9 cellular contexts compared by ENCODE assay signal in the genomic region with DNA sequence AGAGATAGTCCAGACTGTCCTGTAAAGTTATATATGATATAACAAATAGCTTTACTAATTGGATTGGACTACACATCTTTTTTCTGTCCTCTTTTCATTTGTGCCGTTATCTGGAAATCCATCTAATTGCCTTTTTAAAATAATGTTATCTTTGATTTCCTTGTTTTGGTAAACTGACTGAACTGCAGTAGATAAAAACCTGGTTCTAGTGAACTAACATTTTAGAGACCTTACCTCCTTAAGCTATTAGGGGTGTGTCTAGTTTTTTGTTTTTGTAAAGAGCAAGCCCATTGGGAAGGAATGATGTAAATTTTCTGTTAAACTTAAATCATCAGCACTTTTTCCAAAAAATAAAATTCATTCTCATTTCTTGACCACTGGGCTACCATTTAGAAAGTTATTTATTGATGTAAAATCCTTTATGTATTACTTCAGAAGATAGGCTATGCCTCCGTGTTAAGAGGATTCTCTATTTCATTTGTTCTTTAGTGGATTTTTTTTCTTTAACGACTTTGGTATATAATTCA. TPM values are rescaled to one million over a fixed set of nuclear protein-coding genes. Genes with fewer than 3 reads are reported as not detected.
A peak's percentile ranks its signal among the peaks of the same experiment; 100 is the strongest.
DNase-seq lines count a peak whose midpoint lies in the region; ATAC-seq and TF ChIP-seq lines count a peak whose summit lies in the region.
"Had no signal": no experiment of that assay in that cellular context is flagged by ENCODE, and none has a peak within 500 bp of the region (broad histone marks: within the 10 kb centered on the region; RNA-seq: fewer than 3 reads in every experiment).

No MANE protein-coding gene starts in this region.

- H3K27me3 ChIP-seq in heart left ventricle = no peaks in the 10 kb centered on the region
- no peaks in the 10 kb centered on the region for H3K27me3 ChIP-seq in vagina

- no peak for DNase-seq in heart left ventricle
- DNase-seq in Right ventricle myocardium superior = no peak
- DNase-seq in astrocyte of the cerebellum (ENCODE audit: low read depth) = no peak
- no peak for DNase-seq in vagina (ENCODE audit: extremely low spot score in 2 of 2)
- no peak for DNase-seq in NCI-H524 (lab: John Stamatoyannopoulos, UW)
- DNase-seq in ACHN = no peak
- DNase-seq: NCI-H446 had no signal

- TF ChIP-seq POLR2A in heart left ventricle (IDR thresholded peaks at IDR 0.05) (no peak), vagina (IDR thresholded peaks at IDR 0.05) (no peak)

- H3K36me3 ChIP-seq in heart left ventricle (peaks cover 0 to 18% (median 10%) of the 10 kb centered on the region in 9 donors), mesodermal cell (ENCODE audit: control insufficient read depth, insufficient read depth, low read length) (peaks cover 36% of the 10 kb centered on the region), vagina (peaks cover 0 to 12% of the 10 kb centered on the region in 2 donors)

- no peak for TF ChIP-seq CTCF in heart left ventricle (IDR thresholded peaks at IDR 0.05)
- TF ChIP-seq CTCF in astrocyte of the cerebellum (IDR thresholded peaks at IDR 0.05; ENCODE audit: low read depth, low read length, missing control alignments) = no peak
- no peak for TF ChIP-seq CTCF in vagina (IDR thresholded peaks at IDR 0.05)

- WGBS in heart left ventricle, 4 donors = 4 to 6% (median 6%) methylated on average over 3 of the region's 3 CpGs
- WGBS in mesodermal cell (ENCODE audit: insufficient coverage in 2 of 2), 2 experiments = no CpG with 5 or more reads among the region's 3 CpGs

- in situ Hi-C loops in astrocyte of the cerebellum (cut with HindIII; ENCODE audit: low sequenced_read_pairs) (no loop called here), ACHN (cut with HindIII; ENCODE audit: low pct_ligation_motif_present, low pct_unique_long_range_greater_than_20kb, low sequenced_read_pairs) (no loop called here)

- intact Hi-C loops in heart left ventricle (cut with DNase I) (loop anchor here in 7 of 10 donors (2.0 to 10.0 kb wide), 5 partner anchors 257 to 449 kb away; a partner anchor contains a TSS), Right ventricle myocardium superior (cut with DNase I) (no loop called here), vagina (cut with DNase I) (loop anchor here (2.0 to 10.0 kb wide), 2 partner anchors 449 to 571 kb away; a partner anchor contains a TSS)

- peak overlapping the region in 8 of 12 donors; percentile 16 to 100 (median 99) for H3K27ac ChIP-seq in heart left ventricle
- H3K27ac ChIP-seq in mesodermal cell (ENCODE audit: low read depth, low read length, severe bottlenecking) = peak overlapping the region; percentile 98
- H3K27ac ChIP-seq in vagina = peak overlapping the region; percentile 100

- ATAC-seq in heart left ventricle = no peak
- no peak for ATAC-seq in Right ventricle myocardium superior (ENCODE audit: poor library complexity)
- ATAC-seq in HG03565 (IDR thresholded peaks at IDR 0.05; ENCODE audit: unreplicated experiment) = no peak

- H3K4me1 ChIP-seq in heart left ventricle (peaks cover 5 to 69% (median 53%) of the 10 kb centered on the region in 12 donors), mesodermal cell (ENCODE audit: control insufficient read depth, insufficient read depth, low read length, poor library complexity, severe bottlenecking) (peaks cover 9% of the 10 kb centered on the region), vagina (peaks cover 66% of the 10 kb centered on the region)

- no peaks in the 10 kb centered on the region for H3K9me3 ChIP-seq in heart left ventricle
- H3K9me3 ChIP-seq in mesodermal cell (ENCODE audit: control insufficient read depth, low read length) = no peaks in the 10 kb centered on the region
- no peaks in the 10 kb centered on the region for H3K9me3 ChIP-seq in vagina

- H3K4me3 ChIP-seq in heart left ventricle (peak overlapping the region in 11 of 12 donors; percentile 75 to 98 (median 91)), astrocyte of the cerebellum (ENCODE audit: low read depth, low read length) (peak overlapping the region; percentile 98), mesodermal cell (ENCODE audit: extremely low read depth, insufficient read depth, low read length, poor library complexity, severe bottlenecking) (peak overlapping the region; percentile 94), vagina (peak overlapping the region; percentile 97 to 98)

RNA-seq across cellular contexts. Expression of a gene that starts 1.2 kb away (rescaled TPM):
- 1 to 10 TPM; 2.1 to 9.4 (median 6.2) TPM for total RNA-seq in heart left ventricle
- 1 to 10 TPM; 1.4 to 1.7 TPM for polyA plus RNA-seq in heart left ventricle
- total RNA-seq in Right ventricle myocardium superior = 3.4 TPM
- polyA plus RNA-seq in mesodermal cell (2013, experiment 1 of 2) = 2.6 TPM
- polyA plus RNA-seq in mesodermal cell (2013, experiment 2 of 2) = 2.4 TPM
- 1.2 TPM for total RNA-seq in vagina

RNA-seq across cellular contexts. Expression of a gene that starts 2.1 kb away (rescaled TPM):
- total RNA-seq in heart left ventricle = 100 to 1,000 TPM in 2 of 9 donors, 10 to 100 TPM in 7; 23.7 to 130 (median 83.1) TPM
- polyA plus RNA-seq in heart left ventricle = 100 to 1,000 TPM in 1 of 2 donors, 10 to 100 TPM in 1; 91.7 to 140 TPM
- total RNA-seq in Right ventricle myocardium superior = 122 TPM
- polyA plus RNA-seq in mesodermal cell (2013, experiment 1 of 2) = 212 TPM
- polyA plus RNA-seq in mesodermal cell (2013, experiment 2 of 2) = 230 TPM
- total RNA-seq in vagina = 90.4 TPM
